1 cellular context compared by ENCODE assay signal in the genomic region with DNA sequence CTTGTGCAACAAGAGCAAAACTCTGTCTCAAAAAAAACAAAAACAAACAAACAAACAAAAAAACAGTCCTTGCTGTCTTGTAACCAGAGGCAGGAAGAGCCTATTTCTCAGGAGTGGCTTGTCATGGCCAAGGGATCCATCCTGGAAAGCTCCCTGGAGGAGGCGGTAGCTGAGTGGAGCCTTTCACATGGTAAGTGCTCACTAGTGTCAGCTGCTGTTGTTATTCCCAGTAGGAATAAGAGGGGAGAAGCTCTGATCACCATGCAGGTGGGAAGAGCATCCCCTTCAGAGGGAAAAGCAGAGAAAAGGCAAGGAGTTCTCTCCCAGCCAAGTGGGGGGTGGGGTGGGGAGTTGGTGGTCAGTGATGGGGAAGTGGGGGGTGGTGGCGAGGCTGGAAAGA.
TF ChIP-seq lines count a peak whose summit lies in the region.

No MANE protein-coding gene starts in this region.

TF ChIP-seq in GM23338, 12 proteins besides CTCF, POLR2A, EP300 and RAD21 (continued from another document):
- TF ChIP-seq, protein P1, sequence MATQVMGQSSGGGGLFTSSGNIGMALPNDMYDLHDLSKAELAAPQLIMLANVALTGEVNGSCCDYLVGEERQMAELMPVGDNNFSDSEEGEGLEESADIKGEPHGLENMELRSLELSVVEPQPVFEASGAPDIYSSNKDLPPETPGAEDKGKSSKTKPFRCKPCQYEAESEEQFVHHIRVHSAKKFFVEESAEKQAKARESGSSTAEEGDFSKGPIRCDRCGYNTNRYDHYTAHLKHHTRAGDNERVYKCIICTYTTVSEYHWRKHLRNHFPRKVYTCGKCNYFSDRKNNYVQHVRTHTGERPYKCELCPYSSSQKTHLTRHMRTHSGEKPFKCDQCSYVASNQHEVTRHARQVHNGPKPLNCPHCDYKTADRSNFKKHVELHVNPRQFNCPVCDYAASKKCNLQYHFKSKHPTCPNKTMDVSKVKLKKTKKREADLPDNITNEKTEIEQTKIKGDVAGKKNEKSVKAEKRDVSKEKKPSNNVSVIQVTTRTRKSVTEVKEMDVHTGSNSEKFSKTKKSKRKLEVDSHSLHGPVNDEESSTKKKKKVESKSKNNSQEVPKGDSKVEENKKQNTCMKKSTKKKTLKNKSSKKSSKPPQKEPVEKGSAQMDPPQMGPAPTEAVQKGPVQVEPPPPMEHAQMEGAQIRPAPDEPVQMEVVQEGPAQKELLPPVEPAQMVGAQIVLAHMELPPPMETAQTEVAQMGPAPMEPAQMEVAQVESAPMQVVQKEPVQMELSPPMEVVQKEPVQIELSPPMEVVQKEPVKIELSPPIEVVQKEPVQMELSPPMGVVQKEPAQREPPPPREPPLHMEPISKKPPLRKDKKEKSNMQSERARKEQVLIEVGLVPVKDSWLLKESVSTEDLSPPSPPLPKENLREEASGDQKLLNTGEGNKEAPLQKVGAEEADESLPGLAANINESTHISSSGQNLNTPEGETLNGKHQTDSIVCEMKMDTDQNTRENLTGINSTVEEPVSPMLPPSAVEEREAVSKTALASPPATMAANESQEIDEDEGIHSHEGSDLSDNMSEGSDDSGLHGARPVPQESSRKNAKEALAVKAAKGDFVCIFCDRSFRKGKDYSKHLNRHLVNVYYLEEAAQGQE (IDR thresholded peaks at IDR 0.05; ENCODE audit: unreplicated experiment), result no peak
- TF ChIP-seq, protein P2, sequence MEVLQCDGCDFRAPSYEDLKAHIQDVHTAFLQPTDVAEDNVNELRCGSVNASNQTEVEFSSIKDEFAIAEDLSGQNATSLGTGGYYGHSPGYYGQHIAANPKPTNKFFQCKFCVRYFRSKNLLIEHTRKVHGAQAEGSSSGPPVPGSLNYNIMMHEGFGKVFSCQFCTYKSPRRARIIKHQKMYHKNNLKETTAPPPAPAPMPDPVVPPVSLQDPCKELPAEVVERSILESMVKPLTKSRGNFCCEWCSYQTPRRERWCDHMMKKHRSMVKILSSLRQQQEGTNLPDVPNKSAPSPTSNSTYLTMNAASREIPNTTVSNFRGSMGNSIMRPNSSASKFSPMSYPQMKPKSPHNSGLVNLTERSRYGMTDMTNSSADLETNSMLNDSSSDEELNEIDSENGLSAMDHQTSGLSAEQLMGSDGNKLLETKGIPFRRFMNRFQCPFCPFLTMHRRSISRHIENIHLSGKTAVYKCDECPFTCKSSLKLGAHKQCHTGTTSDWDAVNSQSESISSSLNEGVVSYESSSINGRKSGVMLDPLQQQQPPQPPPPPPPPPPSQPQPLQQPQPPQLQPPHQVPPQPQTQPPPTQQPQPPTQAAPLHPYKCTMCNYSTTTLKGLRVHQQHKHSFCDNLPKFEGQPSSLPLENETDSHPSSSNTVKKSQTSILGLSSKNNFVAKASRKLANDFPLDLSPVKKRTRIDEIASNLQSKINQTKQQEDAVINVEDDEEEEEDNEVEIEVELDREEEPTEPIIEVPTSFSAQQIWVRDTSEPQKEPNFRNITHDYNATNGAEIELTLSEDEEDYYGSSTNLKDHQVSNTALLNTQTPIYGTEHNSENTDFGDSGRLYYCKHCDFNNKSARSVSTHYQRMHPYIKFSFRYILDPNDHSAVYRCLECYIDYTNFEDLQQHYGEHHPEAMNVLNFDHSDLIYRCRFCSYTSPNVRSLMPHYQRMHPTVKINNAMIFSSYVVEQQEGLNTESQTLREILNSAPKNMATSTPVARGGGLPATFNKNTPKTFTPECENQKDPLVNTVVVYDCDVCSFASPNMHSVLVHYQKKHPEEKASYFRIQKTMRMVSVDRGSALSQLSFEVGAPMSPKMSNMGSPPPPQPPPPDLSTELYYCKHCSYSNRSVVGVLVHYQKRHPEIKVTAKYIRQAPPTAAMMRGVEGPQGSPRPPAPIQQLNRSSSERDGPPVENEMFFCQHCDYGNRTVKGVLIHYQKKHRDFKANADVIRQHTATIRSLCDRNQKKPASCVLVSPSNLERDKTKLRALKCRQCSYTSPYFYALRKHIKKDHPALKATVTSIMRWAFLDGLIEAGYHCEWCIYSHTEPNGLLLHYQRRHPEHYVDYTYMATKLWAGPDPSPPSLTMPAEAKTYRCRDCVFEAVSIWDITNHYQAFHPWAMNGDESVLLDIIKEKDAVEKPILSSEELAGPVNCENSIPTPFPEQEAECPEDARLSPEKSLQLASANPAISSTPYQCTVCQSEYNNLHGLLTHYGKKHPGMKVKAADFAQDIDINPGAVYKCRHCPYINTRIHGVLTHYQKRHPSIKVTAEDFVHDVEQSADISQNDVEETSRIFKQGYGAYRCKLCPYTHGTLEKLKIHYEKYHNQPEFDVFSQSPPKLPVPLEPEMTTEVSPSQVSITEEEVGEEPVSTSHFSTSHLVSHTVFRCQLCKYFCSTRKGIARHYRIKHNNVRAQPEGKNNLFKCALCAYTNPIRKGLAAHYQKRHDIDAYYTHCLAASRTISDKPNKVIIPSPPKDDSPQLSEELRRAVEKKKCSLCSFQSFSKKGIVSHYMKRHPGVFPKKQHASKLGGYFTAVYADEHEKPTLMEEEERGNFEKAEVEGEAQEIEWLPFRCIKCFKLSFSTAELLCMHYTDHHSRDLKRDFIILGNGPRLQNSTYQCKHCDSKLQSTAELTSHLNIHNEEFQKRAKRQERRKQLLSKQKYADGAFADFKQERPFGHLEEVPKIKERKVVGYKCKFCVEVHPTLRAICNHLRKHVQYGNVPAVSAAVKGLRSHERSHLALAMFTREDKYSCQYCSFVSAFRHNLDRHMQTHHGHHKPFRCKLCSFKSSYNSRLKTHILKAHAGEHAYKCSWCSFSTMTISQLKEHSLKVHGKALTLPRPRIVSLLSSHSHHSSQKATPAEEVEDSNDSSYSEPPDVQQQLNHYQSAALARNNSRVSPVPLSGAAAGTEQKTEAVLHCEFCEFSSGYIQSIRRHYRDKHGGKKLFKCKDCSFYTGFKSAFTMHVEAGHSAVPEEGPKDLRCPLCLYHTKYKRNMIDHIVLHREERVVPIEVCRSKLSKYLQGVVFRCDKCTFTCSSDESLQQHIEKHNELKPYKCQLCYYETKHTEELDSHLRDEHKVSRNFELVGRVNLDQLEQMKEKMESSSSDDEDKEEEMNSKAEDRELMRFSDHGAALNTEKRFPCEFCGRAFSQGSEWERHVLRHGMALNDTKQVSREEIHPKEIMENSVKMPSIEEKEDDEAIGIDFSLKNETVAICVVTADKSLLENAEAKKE (CRISPR knock-in tag; IDR thresholded peaks at IDR 0.05), result no peak
- no peak for TF ChIP-seq ETS1 (IDR thresholded peaks at IDR 0.05)
- TF ChIP-seq POLR2AphosphoS5 (IDR thresholded peaks at IDR 0.05; ENCODE audit: low read depth), result no peak
- TF ChIP-seq JUNB (IDR thresholded peaks at IDR 0.05; ENCODE audit: unreplicated experiment), result no peak
- TF ChIP-seq EZH2 (IDR thresholded peaks at IDR 0.05; ENCODE audit: low read depth, unreplicated experiment), result no peak
- TF ChIP-seq ZNF331 (CRISPR knock-in tag; IDR thresholded peaks at IDR 0.05; ENCODE audit: low read depth), result no peak
- TF ChIP-seq CREB1 (CRISPR knock-in tag; IDR thresholded peaks at IDR 0.05; ENCODE audit: low read depth), result no peak
